In genomic region chr12:112777387-112778025, GRCh38 we compare ENCODE assay signal across 16 cellular contexts. TPM values are rescaled to one million over a fixed set of nuclear protein-coding genes. Genes with fewer than 3 reads are reported as not detected.
"Had no signal": no experiment of that assay in that cellular context is flagged by ENCODE, and none has a peak within 500 bp of the region (broad histone marks: within the 10 kb centered on the region; RNA-seq: fewer than 3 reads in every experiment).

No MANE protein-coding gene starts in this region.

- H3K4me1 Mint-ChIP-seq: stimulated activated effector memory CD8-positive, alpha-beta T cell treated with anti-CD3 and anti-CD28 coated beads, Interleukin-12 subunit alpha, Interleukin-12 subunit beta, amount 100 ng/mL, for 72 hours had no signal

- H3K9me3 ChIP-seq: breast epithelium, prostate gland, right lobe of liver, uterus had no signal

- H3K9me3 Mint-ChIP-seq: natural killer cell treated with Interleukin-12 subunit alpha and Interleukin-12 subunit beta and Interleukin-15 and Interleukin-18, amount 100 ng/mL, for 72 hours; stimulated activated effector memory CD8-positive, alpha-beta T cell treated with anti-CD3 and anti-CD28 coated beads, Interleukin-12 subunit alpha, Interleukin-12 subunit beta, amount 100 ng/mL, for 72 hours had no signal

- ATAC-seq: heart right ventricle; left lobe of liver; natural killer cell treated with Interleukin-12 subunit alpha and Interleukin-12 subunit beta and Interleukin-15 and Interleukin-18, amount 100 ng/mL, for 72 hours; right lobe of liver; stimulated activated effector memory CD8-positive, alpha-beta T cell treated with anti-CD3 and anti-CD28 coated beads, Interleukin-12 subunit alpha, Interleukin-12 subunit beta, amount 100 ng/mL, for 72 hours had no signal

- H3K4me1 ChIP-seq: breast epithelium, heart right ventricle, prostate gland, right lobe of liver, tibial artery, uterus had no signal

- DNase-seq: activated CD4-positive, alpha-beta T cell treated with anti-CD3 and anti-CD28 coated beads, Interleukin-2, amount 50 U/mL, for 1 hour; activated effector memory CD4-positive, alpha-beta T cell treated with Interleukin-2 at 50 U/mL for 16 hours; activated T-cell treated with anti-CD3 and anti-CD28 coated beads, Interleukin-2, amount 50 U/mL, for 1 hour; foreskin melanocyte; heart right ventricle; right lobe of liver; tibial artery; uterus had no signal

- H3K36me3 Mint-ChIP-seq: activated naive CD8-positive, alpha-beta T cell; natural killer cell treated with Interleukin-12 subunit alpha and Interleukin-12 subunit beta and Interleukin-15 and Interleukin-18, amount 100 ng/mL, for 72 hours; stimulated activated effector memory CD8-positive, alpha-beta T cell treated with anti-CD3 and anti-CD28 coated beads, Interleukin-12 subunit alpha, Interleukin-12 subunit beta, amount 100 ng/mL, for 72 hours had no signal

- H3K4me3 ChIP-seq: breast epithelium, heart right ventricle, prostate gland, right lobe of liver, tibial artery, uterus had no signal

- H3K27ac Mint-ChIP-seq: activated naive CD8-positive, alpha-beta T cell; natural killer cell treated with Interleukin-12 subunit alpha and Interleukin-12 subunit beta and Interleukin-15 and Interleukin-18, amount 100 ng/mL, for 72 hours; stimulated activated effector memory CD8-positive, alpha-beta T cell treated with anti-CD3 and anti-CD28 coated beads, Interleukin-12 subunit alpha, Interleukin-12 subunit beta, amount 100 ng/mL, for 72 hours had no signal

- H3K36me3 ChIP-seq: breast epithelium, heart right ventricle, prostate gland, right lobe of liver, tibial artery, uterus had no signal

- H3K27ac ChIP-seq: breast epithelium, heart right ventricle, prostate gland, right lobe of liver, tibial artery, uterus had no signal

- H3K27me3 ChIP-seq: breast epithelium, right lobe of liver, tibial artery, uterus had no signal

- H3K4me3 Mint-ChIP-seq: activated naive CD8-positive, alpha-beta T cell; natural killer cell treated with Interleukin-12 subunit alpha and Interleukin-12 subunit beta and Interleukin-15 and Interleukin-18, amount 100 ng/mL, for 72 hours; stimulated activated effector memory CD8-positive, alpha-beta T cell treated with anti-CD3 and anti-CD28 coated beads, Interleukin-12 subunit alpha, Interleukin-12 subunit beta, amount 100 ng/mL, for 72 hours had no signal

RNA-seq across cellular contexts. Expression of gene RPH3A, which starts 14.0 kb away (rescaled TPM):
- total RNA-seq: chondrocyte; left lobe of liver; natural killer cell treated with Interleukin-12 subunit alpha and Interleukin-12 subunit beta and Interleukin-15 and Interleukin-18, amount 100 ng/mL, for 72 hours; prostate gland; T-helper 2 cell treated with Interferon-gamma antibody and Interleukin-4, amounts not matched to agents 100 ng/mL and 5 ng/mL, for 36 hours had no signal
